Comparison of ENCODE assay signal across 8 cellular contexts in genomic region chr15:59436774-59437472, GRCh38. TPM values are rescaled to one million over a fixed set of nuclear protein-coding genes. Genes with fewer than 3 reads are reported as not detected.
DNase-seq lines count a peak whose midpoint lies in the region; ATAC-seq, FAIRE-seq and TF ChIP-seq lines count a peak whose summit lies in the region.

No MANE protein-coding gene starts in this region.

- ATAC-seq in IMR-90 (ENCODE audit: low read depth) (no peak), K562 (no peak), HG03175 (IDR thresholded peaks at IDR 0.05; ENCODE audit: unreplicated experiment) (no peak)

- H3K27me3 ChIP-seq in IMR-90 (ENCODE audit: control insufficient read depth, insufficient read depth, low read length) (peaks cover 51% of the 10 kb centered on the region), K562 (ENCODE audit: control insufficient read depth in 2 of 2, insufficient read depth in 2 of 2, low read length in 2 of 2) (peaks cover 12 to 36% of the 10 kb centered on the region in 2 experiments), mesenchymal stem cell (ENCODE audit: control insufficient read depth in 1 of 2, insufficient read depth in 1 of 2, low read length in 2 of 2) (peaks cover 26 to 36% of the 10 kb centered on the region in 2 experiments)

- no peaks in the 10 kb centered on the region for H3K79me2 ChIP-seq in K562 (ENCODE audit: control insufficient read depth, insufficient read depth, low read length)

- no peak for TF ChIP-seq EP300 in K562 (IDR thresholded peaks at IDR 0.05; ENCODE audit: low read length)

- no peaks in the 10 kb centered on the region for H3K36me3 ChIP-seq in IMR-90 (ENCODE audit: control insufficient read depth, insufficient read depth, low read length)
- H3K36me3 ChIP-seq in K562 (ENCODE audit: control insufficient read depth, insufficient read depth, low read length): no peaks in the 10 kb centered on the region
- no peaks in the 10 kb centered on the region for H3K36me3 ChIP-seq in mesenchymal stem cell (ENCODE audit: control insufficient read depth in 1 of 2, insufficient read depth in 2 of 2, low read depth in 1 of 2, low read length in 2 of 2)

- H2AFZ ChIP-seq in IMR-90 (replicated peaks; ENCODE audit: low read length, poor library complexity): peak overlapping the region; percentile 67
- no peak overlapping the region for H2AFZ ChIP-seq in K562 (ENCODE audit: low read depth, low read length)
- H2AFZ ChIP-seq in mesenchymal stem cell (ENCODE audit: low read depth, low read length): no peak overlapping the region

- DNase-seq in AG09309 (ENCODE audit: low read depth) (no peak), IMR-90 (no peak), K562 (ENCODE audit: extremely low read depth in 1 of 4, low spot score in 3 of 4) (no peak), mesenchymal stem cell (peak; percentile 6), HPDE6-E6E7 (ENCODE audit: extremely low spot score) (no peak), NCI-H446 treated with DMSO at 0.1 percent for 48 hours (lab: John Stamatoyannopoulos, UW) (no peak), posterior vena cava (ENCODE audit: low spot score) (no peak)

- H2BK12ac ChIP-seq in mesenchymal stem cell (ENCODE audit: low read length in 2 of 2): no peak overlapping the region

- TF ChIP-seq RAD21 in IMR-90 (IDR thresholded peaks at IDR 0.05; ENCODE audit: low read length) (no peak), K562 (CRISPR knock-in tag; conservative IDR thresholded peaks at IDR 0.05 in 1 of 2, IDR thresholded peaks at IDR 0.05 in 1 of 2) (no peak)

- no peak overlapping the region for H4K91ac ChIP-seq in IMR-90 (ENCODE audit: insufficient read depth, low read depth, low read length)
- H4K91ac ChIP-seq in mesenchymal stem cell (ENCODE audit: low read length): no peak overlapping the region

- in situ Hi-C loops in IMR-90 (cut with MboI; ENCODE audit: low sequenced_read_pairs) (no loop called here), K562 (cut with MboI) (no loop called here)

- H3K9ac ChIP-seq in IMR-90 (ENCODE audit: low read depth, low read length) (no peak overlapping the region), K562 (ENCODE audit: insufficient read depth in 1 of 2, low read depth in 2 of 2, low read length in 2 of 2) (no peak overlapping the region), mesenchymal stem cell (ENCODE audit: low read length) (peak overlapping the region; percentile 68)

- H3K9me1 ChIP-seq in IMR-90 (ENCODE audit: insufficient read depth, low read length) (no peaks in the 10 kb centered on the region), K562 (ENCODE audit: control insufficient read depth, insufficient read depth, low read length) (no peaks in the 10 kb centered on the region)

- H3K9me3 ChIP-seq in IMR-90 (ENCODE audit: control insufficient read depth, insufficient read depth, low read length) (no peaks in the 10 kb centered on the region), K562 (replicated peaks; ENCODE audit: control insufficient read depth, insufficient read depth, low read depth, low read length) (no peaks in the 10 kb centered on the region), mesenchymal stem cell (ENCODE audit: control insufficient read depth, low read length) (no peaks in the 10 kb centered on the region)

- H3K4me3 ChIP-seq in AG09309 (ENCODE audit: control insufficient read depth, low read depth, low read length) (peak overlapping the region; percentile 53), IMR-90 (ENCODE audit: insufficient read depth, low read depth, low read length) (no peak overlapping the region), K562 (no peak overlapping the region), mesenchymal stem cell (ENCODE audit: insufficient read depth in 1 of 2, low read depth in 1 of 2, low read length in 2 of 2) (peak overlapping the region in 1 of 2 experiments; percentile 82)

- no peak overlapping the region for H3K23ac ChIP-seq in IMR-90 (ENCODE audit: low read depth, low read length)
- H3K23ac ChIP-seq in mesenchymal stem cell (ENCODE audit: low read length in 2 of 2): no peak overlapping the region

- H3K4me2 ChIP-seq in IMR-90 (ENCODE audit: low read depth, low read length) (peak overlapping the region; percentile 74; the same call in 1 of the 2 replicates), K562 (ENCODE audit: insufficient read depth, low read length) (no peak overlapping the region), mesenchymal stem cell (ENCODE audit: low read length, poor library complexity, severe bottlenecking) (peak overlapping the region; percentile 69)

- H3K27ac ChIP-seq in IMR-90 (ENCODE audit: insufficient read depth, low read length) (no peak overlapping the region), K562 (ENCODE audit: extremely low read depth, low read depth, low read length) (no peak overlapping the region), mesenchymal stem cell (ENCODE audit: low read length, poor library complexity, severe bottlenecking) (no peak overlapping the region)

- TF ChIP-seq POLR2A in IMR-90 (IDR thresholded peaks at IDR 0.05; ENCODE audit: low read depth, low read length): no peak
- TF ChIP-seq POLR2A in K562 (conservative IDR thresholded peaks at IDR 0.05): no peak

- CTCF ChIA-PET in IMR-90 (lab: Yijun Ruan, JAX): interaction anchor here (0.6 kb wide), 1 partner anchor 22 kb away, joined by 4 read pairs; no protein-coding TSS in a partner anchor
- CTCF ChIA-PET in K562 (lab: Yijun Ruan, JAX; ENCODE audit: low intra/inter-chr PET ratio): no interaction called here

- TF ChIP-seq CTCF in AG09309 (IDR thresholded peaks at IDR 0.05; ENCODE audit: control insufficient read depth, insufficient read depth, low read depth, low read length, missing control alignments): no peak
- TF ChIP-seq CTCF in IMR-90 (conservative IDR thresholded peaks at IDR 0.05; ENCODE audit: low read depth, low read length): no peak
- TF ChIP-seq CTCF in K562 (IDR thresholded peaks at IDR 0.05 in 2 of 3, conservative IDR thresholded peaks at IDR 0.05 in 1 of 3; ENCODE audit: insufficient read depth in 2 of 3, low read depth in 1 of 3, low read length in 3 of 3): no peak

- 3% methylated on average over 8 of the region's 20 CpGs; no CpG with 5 or more reads in 1 of the 2 experiments for WGBS in IMR-90 (ENCODE audit: extremely low coverage in 2 of 2, insufficient read length in 1 of 2), 2 experiments
- 5% methylated on average over 18 of the region's 20 CpGs for WGBS in K562 (ENCODE audit: insufficient coverage, low coverage, missing lambda C conversion rate)
- WGBS in mesenchymal stem cell: 36% methylated on average over 20 of the region's 20 CpGs

- no peak overlapping the region for H3K18ac ChIP-seq in IMR-90 (ENCODE audit: low read depth, low read length)
- H3K18ac ChIP-seq in mesenchymal stem cell (ENCODE audit: low read depth in 1 of 2, low read length in 2 of 2): no peak overlapping the region

- H2AK5ac ChIP-seq in IMR-90 (ENCODE audit: low read depth, low read length) (no peak overlapping the region), mesenchymal stem cell (ENCODE audit: low read length, severe bottlenecking) (no peak overlapping the region)

- H3K4me1 ChIP-seq in IMR-90 (ENCODE audit: control insufficient read depth, insufficient read depth, low read length) (no peaks in the 10 kb centered on the region; the same call in 1 of the 2 replicates), K562 (replicated peaks in 1 of 2; ENCODE audit: control insufficient read depth in 2 of 2, insufficient read depth in 2 of 2, low read length in 2 of 2) (no peaks in the 10 kb centered on the region; a peak in 1 of 5 replicates), mesenchymal stem cell (ENCODE audit: control insufficient read depth, insufficient read depth, low read depth, low read length) (peaks cover 10% of the 10 kb centered on the region)

- H4K20me1 ChIP-seq in IMR-90 (ENCODE audit: insufficient read depth, low read length) (peaks cover 4% of the 10 kb centered on the region; the same call in 1 of the 2 replicates), K562 (replicated peaks; ENCODE audit: control insufficient read depth, insufficient read depth, low read length) (no peaks in the 10 kb centered on the region)

- H4K8ac ChIP-seq in IMR-90 (ENCODE audit: low read depth in 2 of 2, low read length in 2 of 2) (no peak overlapping the region), mesenchymal stem cell (ENCODE audit: low read length) (no peak overlapping the region)

- H3K4ac ChIP-seq in IMR-90 (ENCODE audit: low read depth, low read length) (no peak overlapping the region), mesenchymal stem cell (ENCODE audit: low read depth in 1 of 2, low read length in 2 of 2) (no peak overlapping the region)

- no peaks in the 10 kb centered on the region for H3K79me1 ChIP-seq in IMR-90 (ENCODE audit: low read depth in 1 of 2, low read length in 2 of 2)
- H3K79me1 ChIP-seq in mesenchymal stem cell (replicated peaks; ENCODE audit: low read length, poor library complexity, severe bottlenecking): no peaks in the 10 kb centered on the region

- intact Hi-C loops in IMR-90 (cut with micrococcal nuclease): no loop called here
- intact Hi-C loops in K562 (cut with micrococcal nuclease): no loop called here
- intact Hi-C loops in posterior vena cava (cut with DNase I): no loop called here

- H3K14ac ChIP-seq in IMR-90 (replicated peaks; ENCODE audit: low read depth, low read length) (no peak overlapping the region), mesenchymal stem cell (ENCODE audit: low read length in 2 of 2) (no peak overlapping the region)

- POLR2A ChIA-PET in IMR-90 (lab: Charles Lee; ENCODE audit: unreplicated experiment) (no interaction called here), K562 (lab: Yijun Ruan, JAX) (no interaction called here)

- dilution Hi-C loops in IMR-90 (cut with HindIII; ENCODE audit: low sequenced_read_pairs, unreplicated experiment): no loop called here

- no peak overlapping the region for H2AK9ac ChIP-seq in IMR-90 (replicated peaks; ENCODE audit: low read depth, low read length, poor library complexity)

- no peak for FAIRE-seq in K562 (lab: Jason Lieb, UNC)

- H2BK120ac ChIP-seq in IMR-90 (ENCODE audit: low read depth, low read length): no peak overlapping the region
- H2BK120ac ChIP-seq in mesenchymal stem cell (ENCODE audit: low read depth, low read length): no peak overlapping the region

- H2BK20ac ChIP-seq in IMR-90 (ENCODE audit: low read depth, low read length): no peak overlapping the region

- no peak overlapping the region for H4K5ac ChIP-seq in IMR-90 (ENCODE audit: low read depth, low read length)

- no peak overlapping the region for H2BK5ac ChIP-seq in IMR-90 (ENCODE audit: low read depth, low read length, poor library complexity, severe bottlenecking)
- H2BK5ac ChIP-seq in mesenchymal stem cell (ENCODE audit: low read depth, low read length, poor library complexity, severe bottlenecking): no peak overlapping the region

- H3K56ac ChIP-seq in IMR-90 (ENCODE audit: extremely low read depth, insufficient read depth, low read length): no peak overlapping the region

- BruUV-seq in IMR-90 (replicated peaks; lab: Mats Ljungman, UMichigan) (no TSS peak), K562 (replicated peaks; lab: Mats Ljungman, UMichigan) (no TSS peak)

- H2BK15ac ChIP-seq in IMR-90 (ENCODE audit: low read depth, low read length) (no peak overlapping the region), mesenchymal stem cell (ENCODE audit: low read depth, poor library complexity, severe bottlenecking) (no peak overlapping the region)

RNA-seq across cellular contexts. Expression of gene FAM81A, which starts 1.1 kb away (rescaled TPM):
- total RNA-seq in IMR-90 (2012; rRNA removed) (not detected in 2 replicates), K562 (2014; rRNA removed) (not detected in 2 replicates), K562 (2014; rRNA removed; fragmentation: Illumina TruSeq; extraction: Trizol) (not detected in 2 replicates), K562 (2015; rRNA removed; fragmentation: Illumina TruSeq; extraction: Trizol) (not detected in 2 replicates), K562 (2021) (not detected in 2 replicates), posterior vena cava (1 to 10 TPM in 1 of 2 donors, under 1 TPM in 1; 0.90 to 1.7 TPM)
- polyA plus RNA-seq in IMR-90 (2012; rRNA removed) (not detected in 2 replicates), K562 (2011; rRNA removed) (not detected in 2 replicates), K562 (2014; fragmentation: Illumina TruSeq; extraction: Trizol) (not detected in 2 replicates), K562 (2014; fragmentation: Nextera tagmentation; extraction: Ambion mirVana) (not detected), K562 (2014; rRNA removed) (not detected in 2 replicates)
- polyA plus RNA-seq in IMR-90 (2012; cell fraction: cytosol; rRNA removed): not detected in 2 replicates
- not detected in 2 replicates for polyA plus RNA-seq in IMR-90 (2012; cell fraction: nucleus; rRNA removed; ENCODE audit: low replicate concordance)
- total RNA-seq in K562 (2011; cell fraction: chromatin; rRNA removed; ENCODE audit: low replicate concordance): not detected in 2 replicates
- total RNA-seq in K562 (2011; cell fraction: nucleolus; rRNA removed): not detected in 2 replicates
- total RNA-seq in K562 (2011; cell fraction: nucleoplasm; rRNA removed): not detected in 2 replicates
- not detected in 2 replicates for polyA plus RNA-seq in K562 (2011; cell fraction: cytosol; rRNA removed)
- not detected in 2 replicates for polyA plus RNA-seq in K562 (2011; cell fraction: nucleus; rRNA removed)
- polyA plus RNA-seq in K562 (2012): not detected in 2 replicates
- polyA minus RNA-seq in K562 (2011; rRNA and poly(A)+ RNA removed): not detected in 2 replicates
- not detected in 2 replicates for polyA minus RNA-seq in K562 (2011; cell fraction: cytosol; rRNA and poly(A)+ RNA removed)
- not detected in 2 replicates for polyA minus RNA-seq in K562 (2011; cell fraction: nucleus; rRNA and poly(A)+ RNA removed)
- 0.94 TPM for polyA plus RNA-seq in mesenchymal stem cell (2013, experiment 1 of 2)
- polyA plus RNA-seq in mesenchymal stem cell (2013, experiment 2 of 2): 1.0 TPM
